ENCODE assay signal across 28 cellular contexts in genomic region chr9:132234501-132235045, GRCh38.
"Had no signal": no experiment of that assay in that cellular context is flagged by ENCODE, and none has a peak within 500 bp of the region (broad histone marks: within the 10 kb centered on the region; RNA-seq: fewer than 3 reads in every experiment).

No MANE protein-coding gene starts in this region.

- H3K9me3 ChIP-seq: esophagus muscularis mucosa, heart left ventricle, stomach, thyroid gland, upper lobe of left lung, vagina had no signal

- H3K36me3 ChIP-seq: esophagus muscularis mucosa, heart left ventricle, stomach, thyroid gland, upper lobe of left lung, vagina had no signal

- H3K27me3 ChIP-seq: thyroid gland, upper lobe of left lung, vagina had no signal

- DNase-seq: activated CD4-positive, alpha-beta T cell treated with anti-CD3 and anti-CD28 coated beads for 36 hours; activated CD4-positive, CD25-positive, alpha-beta regulatory T cell; activated CD8-positive, alpha-beta memory T cell treated with anti-CD3 and anti-CD28 coated beads, Interleukin-2, amount 10 ng/mL, durations not matched to agents 7 days and 5 days; activated CD8-positive, alpha-beta T cell treated with anti-CD3 and anti-CD28 coated beads, Interleukin-2, amount 10 ng/mL, durations not matched to agents 7 days and 5 days; activated T-cell treated with anti-CD3 and anti-CD28 coated beads, Interleukin-2, amount 50 U/mL, for 48 hours; dermis blood vessel endothelial cell; effector CD4-positive, alpha-beta T cell; foreskin keratinocyte; immature natural killer cell; kidney; left colon; mammary epithelial cell; midbrain; naive thymus-derived CD4-positive, alpha-beta T cell; occipital lobe; right cardiac atrium; stimulated activated CD4-positive, alpha-beta T cell treated with anti-CD3 and anti-CD28 coated beads, Interleukin-15, amount 100 ng/mL, for 24 hours; stimulated activated CD4-positive, alpha-beta T cell treated with anti-CD3 and anti-CD28 coated beads, Interleukin-2, amount 100 ng/mL, for 24 hours; stimulated activated naive B cell treated with anti-CD40 and anti-IgM and Interleukin-4, amounts not matched to agents 10 μg/mL and 1 μg/mL and 100 μg/mL, for 72 hours; stomach; thyroid gland; upper lobe of left lung had no signal

- H3K27ac ChIP-seq: esophagus muscularis mucosa, foreskin keratinocyte, heart left ventricle, stomach, thyroid gland, upper lobe of left lung, vagina had no signal

- H3K36me3 Mint-ChIP-seq: activated CD8-positive, alpha-beta memory T cell treated with anti-CD3 and anti-CD28 coated beads, Interleukin-2, amount 10 ng/mL, durations not matched to agents 7 days and 5 days; activated naive CD4-positive, alpha-beta T cell treated with anti-CD3 and anti-CD28 coated beads, Interleukin-2, amount 50 U/mL, for 72 hours; immature natural killer cell; naive thymus-derived CD4-positive, alpha-beta T cell; stimulated activated naive B cell treated with anti-CD40 and anti-IgM and Interleukin-4, amounts not matched to agents 10 μg/mL and 1 μg/mL and 100 μg/mL, for 72 hours had no signal

- H3K27me3 Mint-ChIP-seq: activated CD4-positive, alpha-beta T cell treated with anti-CD3 and anti-CD28 coated beads for 36 hours; naive thymus-derived CD4-positive, alpha-beta T cell had no signal

- H3K4me3 Mint-ChIP-seq: activated CD4-positive, alpha-beta T cell treated with anti-CD3 and anti-CD28 coated beads for 36 hours; activated CD8-positive, alpha-beta memory T cell treated with anti-CD3 and anti-CD28 coated beads, Interleukin-2, amount 10 ng/mL, durations not matched to agents 7 days and 5 days; activated CD8-positive, alpha-beta T cell treated with anti-CD3 and anti-CD28 coated beads, Interleukin-2, amount 10 ng/mL, durations not matched to agents 7 days and 5 days; central memory CD8-positive, alpha-beta T cell; immature natural killer cell; naive thymus-derived CD4-positive, alpha-beta T cell; stimulated activated naive B cell treated with anti-CD40 and anti-IgM and Interleukin-4, amounts not matched to agents 10 μg/mL and 1 μg/mL and 100 μg/mL, for 72 hours had no signal

- H3K9me3 Mint-ChIP-seq: activated naive CD4-positive, alpha-beta T cell treated with anti-CD3 and anti-CD28 coated beads, Interleukin-2, amount 50 U/mL, for 72 hours; activated T-helper 2 cell treated with anti-CD3 and anti-CD28 coated beads, Interferon-gamma antibody, Interleukin-2, Interleukin-4, amounts not matched to agents 10 μg/mL and 5 μg/mL and 100 μg/mL, durations not matched to agents 14 hours and 24 hours and 36 hours; central memory CD8-positive, alpha-beta T cell; immature natural killer cell; naive thymus-derived CD4-positive, alpha-beta T cell; stimulated activated naive B cell treated with anti-CD40 and anti-IgM and Interleukin-4, amounts not matched to agents 10 μg/mL and 1 μg/mL and 100 μg/mL, for 72 hours had no signal

- H3K4me3 ChIP-seq: esophagus muscularis mucosa, heart left ventricle, stomach, thyroid gland, upper lobe of left lung, vagina had no signal

- H3K4me1 Mint-ChIP-seq: activated CD8-positive, alpha-beta memory T cell treated with anti-CD3 and anti-CD28 coated beads, Interleukin-2, amount 10 ng/mL, durations not matched to agents 7 days and 5 days; immature natural killer cell had no signal

- H3K27ac Mint-ChIP-seq: activated CD4-positive, alpha-beta T cell treated with anti-CD3 and anti-CD28 coated beads for 36 hours; activated CD8-positive, alpha-beta memory T cell treated with anti-CD3 and anti-CD28 coated beads, Interleukin-2, amount 10 ng/mL, durations not matched to agents 7 days and 5 days; activated CD8-positive, alpha-beta T cell treated with anti-CD3 and anti-CD28 coated beads, Interleukin-2, amount 10 ng/mL, durations not matched to agents 7 days and 5 days; activated T-helper 2 cell treated with anti-CD3 and anti-CD28 coated beads, Interferon-gamma antibody, Interleukin-2, Interleukin-4, amounts not matched to agents 10 μg/mL and 5 μg/mL and 100 μg/mL, durations not matched to agents 14 hours and 24 hours and 36 hours; immature natural killer cell; stimulated activated naive B cell treated with anti-CD40 and anti-IgM and Interleukin-4, amounts not matched to agents 10 μg/mL and 1 μg/mL and 100 μg/mL, for 72 hours had no signal

- H3K4me1 ChIP-seq: foreskin keratinocyte, thyroid gland, vagina had no signal
